Comparison of ENCODE assay signal across 10 cellular contexts in the genomic region with DNA sequence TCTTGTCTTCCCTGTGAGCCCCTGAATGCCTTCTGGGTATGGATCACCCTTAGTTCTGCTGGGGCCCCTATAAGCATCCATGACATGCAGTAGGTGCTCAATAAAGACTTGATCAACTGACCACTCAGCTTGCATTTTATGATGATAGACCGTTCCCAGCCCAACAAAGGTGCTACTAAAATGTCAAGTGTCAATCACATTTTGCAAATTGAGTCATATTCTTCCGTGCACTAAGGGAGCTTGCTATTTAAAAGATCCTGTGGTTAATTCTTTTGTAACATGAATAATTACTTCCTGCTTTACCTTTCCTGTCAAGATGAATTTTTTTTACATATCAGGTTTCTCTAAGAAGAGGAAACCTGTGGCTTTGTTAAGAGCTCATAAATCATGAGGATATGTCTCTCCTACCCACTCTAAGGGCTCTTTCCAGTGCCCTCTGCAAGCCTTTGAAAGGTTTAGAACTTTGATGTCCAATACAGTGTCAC. TPM values are rescaled to one million over a fixed set of nuclear protein-coding genes. Genes with fewer than 3 reads are reported as not detected.
DNase-seq lines count a peak whose midpoint lies in the region; ATAC-seq and TF ChIP-seq lines count a peak whose summit lies in the region.
"Had no signal": no experiment of that assay in that cellular context is flagged by ENCODE, and none has a peak within 500 bp of the region (broad histone marks: within the 10 kb centered on the region; RNA-seq: fewer than 3 reads in every experiment).

No MANE protein-coding gene starts in this region.

- H3K36me3 ChIP-seq in CD4-positive, alpha-beta memory T cell (ENCODE audit: insufficient read depth, low read length), result no peaks in the 10 kb centered on the region
- H3K36me3 ChIP-seq in HEK293 (ENCODE audit: control insufficient read depth in 2 of 2, insufficient read depth in 1 of 2, low read length in 2 of 2), result no peaks in the 10 kb centered on the region; a peak in 1 of 3 replicates
- H3K36me3 ChIP-seq: Peyer's patch had no signal

- CTCF ChIA-PET in CD4-positive, alpha-beta memory T cell (lab: Charles Lee; ENCODE audit: partially characterized antibody), result interaction anchor here (0.9 to 2.9 kb wide), 8 partner anchors 11 to 197 kb away, joined by 3 to 10 read pairs (median 4); no protein-coding TSS in a partner anchor
- CTCF ChIA-PET in HEK293 (lab: Yijun Ruan, JAX), result interaction anchor here (0.6 to 0.9 kb wide), 2 partner anchors 99 to 101 kb away, joined by 3 read pairs; no protein-coding TSS in a partner anchor

- H3K4me3 ChIP-seq in CD4-positive, alpha-beta memory T cell (ENCODE audit: low read length in 2 of 2), result no peak overlapping the region
- no peak overlapping the region for H3K4me3 ChIP-seq in HEK293 (ENCODE audit: low read depth, low read length)
- H3K4me3 ChIP-seq: Peyer's patch had no signal

- no peak overlapping the region for H3K27ac ChIP-seq in CD4-positive, alpha-beta memory T cell (ENCODE audit: low read depth, low read length)
- no peak overlapping the region for H3K27ac ChIP-seq in HEK293 (ENCODE audit: extremely low read depth, low read depth, low read length)

- TF ChIP-seq CTCF in HEK293 (tag by site-specific recombination; IDR thresholded peaks at IDR 0.05) (no peak), progenitor cell of endocrine pancreas (IDR thresholded peaks at IDR 0.05; ENCODE audit: unreplicated experiment) (no peak)

- no peaks in the 10 kb centered on the region for H3K9me3 Mint-ChIP-seq in CD4-positive, alpha-beta memory T cell
- H3K9me3 Mint-ChIP-seq in central memory CD8-positive, alpha-beta T cell, result no peaks in the 10 kb centered on the region
- H3K9me3 Mint-ChIP-seq in progenitor cell of endocrine pancreas (ENCODE audit: low read depth), result peaks cover 23% of the 10 kb centered on the region

- H3K4me1 Mint-ChIP-seq in CD4-positive, alpha-beta memory T cell, result peaks cover 48 to 80% (median 58%) of the 10 kb centered on the region in 4 donors
- peaks cover 40% of the 10 kb centered on the region for H3K4me1 Mint-ChIP-seq in central memory CD8-positive, alpha-beta T cell
- H3K4me1 Mint-ChIP-seq in progenitor cell of endocrine pancreas (ENCODE audit: low read depth), result peaks cover 9% of the 10 kb centered on the region

- H3K9me3 ChIP-seq in CD4-positive, alpha-beta memory T cell (ENCODE audit: control insufficient read depth in 1 of 2, low read length in 2 of 2), result no peaks in the 10 kb centered on the region
- H3K9me3 ChIP-seq in HEK293 (ENCODE audit: control insufficient read depth, insufficient read depth, low read depth, low read length), result no peaks in the 10 kb centered on the region
- H3K9me3 ChIP-seq: Peyer's patch had no signal

- peak; percentile 42 to 65 (median 52) for DNase-seq in CD4-positive, alpha-beta memory T cell
- peak; percentile 79 for DNase-seq in NOMO-1 treated with dmso at 0.1 percent for 144 hours (lab: John Stamatoyannopoulos, UW; ENCODE audit: unreplicated experiment)
- DNase-seq in central memory CD8-positive, alpha-beta T cell (ENCODE audit: low spot score in 2 of 2), result no peak
- DNase-seq in progenitor cell of endocrine pancreas (ENCODE audit: low spot score, unreplicated experiment), result no peak
- DNase-seq in effector CD4-positive, alpha-beta T cell, result no peak
- no peak for DNase-seq in activated gamma-delta T cell treated with Interleukin-2 at 50 U/mL for 16 hours
- DNase-seq: Peyer's patch; stimulated activated CD4-positive, alpha-beta T cell treated with anti-CD3 and anti-CD28 coated beads, Interleukin-12 subunit alpha, Interleukin-12 subunit beta, amount 100 ng/mL, for 4 hours had no signal

- intact Hi-C loops in CD4-positive, alpha-beta memory T cell (cut with micrococcal nuclease), result loop anchor here (2.0 kb wide), 4 partner anchors 13 to 93 kb away; no protein-coding TSS in a partner anchor

- H3K36me3 Mint-ChIP-seq in CD4-positive, alpha-beta memory T cell, result peaks cover 0 to 7% of the 10 kb centered on the region in 2 donors
- peaks cover 3% of the 10 kb centered on the region for H3K36me3 Mint-ChIP-seq in central memory CD8-positive, alpha-beta T cell (ENCODE audit: insufficient read depth)
- peaks cover 3% of the 10 kb centered on the region for H3K36me3 Mint-ChIP-seq in progenitor cell of endocrine pancreas (ENCODE audit: insufficient read depth)

- peaks cover 55% of the 10 kb centered on the region for H3K4me1 ChIP-seq in CD4-positive, alpha-beta memory T cell (ENCODE audit: insufficient read depth, low read length)
- peaks cover 6% of the 10 kb centered on the region; the same call in 1 of the 2 replicates for H3K4me1 ChIP-seq in HEK293 (ENCODE audit: control insufficient read depth, insufficient read depth, low read length)
- H3K4me1 ChIP-seq: Peyer's patch had no signal

- peak; percentile 56 for ATAC-seq in central memory CD8-positive, alpha-beta T cell (replicated peaks; ENCODE audit: extremely low read depth, poor library complexity, severe bottlenecking)
- ATAC-seq in HG03097 (IDR thresholded peaks at IDR 0.05; ENCODE audit: low FRiP score, unreplicated experiment), result no peak

- H3K27me3 Mint-ChIP-seq in CD4-positive, alpha-beta memory T cell, result no peaks in the 10 kb centered on the region
- H3K27me3 Mint-ChIP-seq in central memory CD8-positive, alpha-beta T cell, result no peaks in the 10 kb centered on the region
- H3K27me3 Mint-ChIP-seq in progenitor cell of endocrine pancreas, result no peaks in the 10 kb centered on the region

- peak overlapping the region in 7 of 8 donors; percentile 47 to 85 (median 70) for H3K4me3 Mint-ChIP-seq in CD4-positive, alpha-beta memory T cell
- H3K4me3 Mint-ChIP-seq in central memory CD8-positive, alpha-beta T cell, result peak overlapping the region; percentile 83
- no peak overlapping the region for H3K4me3 Mint-ChIP-seq in progenitor cell of endocrine pancreas (ENCODE audit: low read depth)

- no peaks in the 10 kb centered on the region for H3K27me3 ChIP-seq in CD4-positive, alpha-beta memory T cell (ENCODE audit: insufficient read depth, low read length)
- H3K27me3 ChIP-seq: Peyer's patch had no signal

- POLR2A ChIA-PET in CD4-positive, alpha-beta memory T cell (lab: Charles Lee; ENCODE audit: partially characterized antibody), result interaction anchor here (0.6 to 3.4 kb wide), 23 partner anchors 8 to 301 kb away, joined by 3 to 41 read pairs (median 6); partner anchors contain the start of genes EIF1AX and SH3KBP1
- POLR2A ChIA-PET in HEK293 (lab: Yijun Ruan, JAX), result no interaction called here

- H3K27ac Mint-ChIP-seq in CD4-positive, alpha-beta memory T cell, result peak overlapping the region; percentile 43 to 94 (median 87)
- peak overlapping the region; percentile 85 for H3K27ac Mint-ChIP-seq in central memory CD8-positive, alpha-beta T cell (ENCODE audit: low read depth)
- no peak overlapping the region for H3K27ac Mint-ChIP-seq in progenitor cell of endocrine pancreas

TF ChIP-seq in HEK293, 187 proteins besides CTCF, POLR2A, EP300 and RAD21:
- TF ChIP-seq, protein P1, sequence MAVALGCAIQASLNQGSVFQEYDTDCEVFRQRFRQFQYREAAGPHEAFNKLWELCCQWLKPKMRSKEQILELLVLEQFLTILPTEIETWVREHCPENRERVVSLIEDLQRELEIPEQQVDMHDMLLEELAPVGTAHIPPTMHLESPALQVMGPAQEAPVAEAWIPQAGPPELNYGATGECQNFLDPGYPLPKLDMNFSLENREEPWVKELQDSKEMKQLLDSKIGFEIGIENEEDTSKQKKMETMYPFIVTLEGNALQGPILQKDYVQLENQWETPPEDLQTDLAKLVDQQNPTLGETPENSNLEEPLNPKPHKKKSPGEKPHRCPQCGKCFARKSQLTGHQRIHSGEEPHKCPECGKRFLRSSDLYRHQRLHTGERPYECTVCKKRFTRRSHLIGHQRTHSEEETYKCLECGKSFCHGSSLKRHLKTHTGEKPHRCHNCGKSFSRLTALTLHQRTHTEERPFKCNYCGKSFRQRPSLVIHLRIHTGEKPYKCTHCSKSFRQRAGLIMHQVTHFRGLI (tag by site-specific recombination; IDR thresholded peaks at IDR 0.05), result no peak
- TF ChIP-seq MEIS1 (CRISPR knock-in tag; IDR thresholded peaks at IDR 0.05; ENCODE audit: borderline replicate concordance), result peak; percentile 65; the same call in 1 of the 2 replicates

RNA-seq across cellular contexts. Expression of gene SH3KBP1, which starts 47.6 kb away (rescaled TPM):
- 100 to 1,000 TPM; 121 to 144 TPM for total RNA-seq in CD4-positive, alpha-beta memory T cell
- 100 to 1,000 TPM; 117 to 191 TPM for polyA plus RNA-seq in CD4-positive, alpha-beta memory T cell
- 16.8 and 19.2 TPM in 2 replicates for total RNA-seq in progenitor cell of endocrine pancreas

Comparison
In these comparisons a context has a peak if more than half of its experiments do, and no peak if none do; other contexts are left out.
1. DNase-seq: peak in CD4-positive, alpha-beta memory T cell (5 of 5) and NOMO-1 treated with dmso at 0.1 percent for 144 hours (single experiment); none in central memory CD8-positive, alpha-beta T cell (0 of 2), progenitor cell of endocrine pancreas (single experiment), effector CD4-positive, alpha-beta T cell (single experiment) and activated gamma-delta T cell treated with Interleukin-2 at 50 U/mL for 16 hours (single experiment).